9 cellular contexts compared by ENCODE assay signal in the genomic region with DNA sequence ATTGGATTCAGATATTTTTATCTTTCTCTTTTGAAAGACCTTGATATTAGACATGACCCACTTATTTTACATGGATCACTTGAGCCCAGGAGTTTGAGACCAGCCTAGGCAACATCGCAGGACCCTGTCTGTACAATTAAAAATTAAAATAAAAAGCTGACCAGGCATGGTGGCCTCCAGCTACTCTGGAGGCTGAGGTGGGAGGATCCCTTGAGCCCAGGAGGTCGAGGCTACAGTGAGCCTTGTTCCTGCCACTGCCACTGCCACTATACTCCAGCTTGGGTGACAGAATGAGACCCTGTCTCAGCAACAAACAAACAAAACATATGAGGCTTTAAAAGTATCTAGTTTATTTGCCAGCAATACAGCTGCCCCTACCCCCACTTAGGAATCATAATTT. TPM values are rescaled to one million over a fixed set of nuclear protein-coding genes. Genes with fewer than 3 reads are reported as not detected.
DNase-seq lines count a peak whose midpoint lies in the region; ATAC-seq, FAIRE-seq and TF ChIP-seq lines count a peak whose summit lies in the region.
"Had no signal": no experiment of that assay in that cellular context is flagged by ENCODE, and none has a peak within 500 bp of the region (broad histone marks: within the 10 kb centered on the region; RNA-seq: fewer than 3 reads in every experiment).

No MANE protein-coding gene starts in this region.

- peak overlapping the region; percentile 64 to 99 (median 98) for H3K4me3 Mint-ChIP-seq in naive B cell

- peaks cover 40% of the 10 kb centered on the region for H3K36me3 ChIP-seq in HUES64 (ENCODE audit: insufficient read depth, low read length)
- H3K36me3 ChIP-seq in bronchial epithelial cell (ENCODE audit: control insufficient read depth, insufficient read depth, low read length) = peaks cover 7% of the 10 kb centered on the region

- WGBS in HUES64 = 89% methylated on average over 2 of the region's 2 CpGs

- H3K4me1 Mint-ChIP-seq in naive B cell = peaks cover 20 to 60% (median 46%) of the 10 kb centered on the region in 3 donors

- peak overlapping the region in 2 of 6 donors; percentile 42 to 96 for H3K27ac Mint-ChIP-seq in naive B cell

- TF ChIP-seq CTCF in AG04450 (IDR thresholded peaks at IDR 0.05; ENCODE audit: low read depth, low read length) (no peak), bronchial epithelial cell (IDR thresholded peaks at IDR 0.05; ENCODE audit: insufficient read depth, low read length, severe bottlenecking) (no peak)

- no peaks in the 10 kb centered on the region for H3K36me3 Mint-ChIP-seq in naive B cell

- H3K4me3 ChIP-seq in AG04450 (ENCODE audit: low read depth, low read length) (peak overlapping the region; percentile 94), HUES64 (ENCODE audit: low read length) (peak overlapping the region; percentile 97), bronchial epithelial cell (ENCODE audit: low read depth, low read length) (peak overlapping the region; percentile 70)

- H3K4me1 ChIP-seq in HUES64 (ENCODE audit: insufficient read depth, low read length) = peaks cover 20% of the 10 kb centered on the region

- FAIRE-seq in bronchial epithelial cell (lab: Jason Lieb, UNC) = no peak

- ATAC-seq in naive B cell (ENCODE audit: low read depth in 2 of 2) (no peak), GM19023 (IDR thresholded peaks at IDR 0.05; ENCODE audit: unreplicated experiment) (no peak)

- no peak overlapping the region for H3K27ac ChIP-seq in AG04450 (ENCODE audit: low read depth, low read length)
- H3K27ac ChIP-seq in HUES64 (ENCODE audit: low read depth, low read length) = no peak overlapping the region

- H3K27me3 ChIP-seq in AG04450 (ENCODE audit: control insufficient read depth, insufficient read depth, low read length) (no peaks in the 10 kb centered on the region), HUES64 (ENCODE audit: insufficient read depth, low read length) (no peaks in the 10 kb centered on the region), bronchial epithelial cell (ENCODE audit: control insufficient read depth, insufficient read depth, low read length) (no peaks in the 10 kb centered on the region)
- H3K27me3 ChIP-seq: neutrophil had no signal

- H3K9ac ChIP-seq in HUES64 (ENCODE audit: low read depth, low read length) = peak overlapping the region; percentile 97

- CTCF ChIA-PET in AG04450 (lab: Charles Lee) = interaction anchor here (0.6 to 3.9 kb wide), 6 partner anchors 45 to 173 kb away, joined by 4 to 36 read pairs (median 4); no protein-coding TSS in a partner anchor

- H3K27me3 Mint-ChIP-seq in naive B cell = no peaks in the 10 kb centered on the region

- peaks cover 0 to 1% (median 0%) of the 10 kb centered on the region in 7 donors for H3K9me3 Mint-ChIP-seq in naive B cell

- H3K9me3 ChIP-seq in AG04450 (ENCODE audit: control insufficient read depth, insufficient read depth, low read length) (no peaks in the 10 kb centered on the region), HUES64 (ENCODE audit: insufficient read depth, low read depth, low read length) (no peaks in the 10 kb centered on the region)
- H3K9me3 ChIP-seq: neutrophil had no signal

- POLR2A ChIA-PET in AG04450 (lab: Yijun Ruan, JAX) = no interaction called here

- DNase-seq in AG04450 (ENCODE audit: low read depth, low spot score) (no peak), bronchial epithelial cell (ENCODE audit: low read depth) (no peak), naive B cell (no peak), globus pallidus (ENCODE audit: low spot score) (no peak), COLO829 (ENCODE audit: low spot score) (no peak)
- no peak for DNase-seq in stimulated activated CD8-positive, alpha-beta memory T cell treated with anti-CD3 and anti-CD28 coated beads, Interleukin-4, amount 100 ng/mL, for 48 hours

RNA-seq across cellular contexts. Expression of a gene that starts 1.6 kb away (rescaled TPM):
- polyA plus RNA-seq in AG04450 (2011; rRNA removed) = 97.1 and 113 TPM in 2 replicates
- polyA minus RNA-seq in AG04450 (2011; rRNA and poly(A)+ RNA removed) = 19.6 and 19.9 TPM in 2 replicates
- polyA plus RNA-seq in HUES64 (2013, experiment 1 of 2) = 103 TPM
- 110 TPM for polyA plus RNA-seq in HUES64 (2013, experiment 2 of 2)
- total RNA-seq in bronchial epithelial cell = 38.4 and 56.9 TPM in 2 replicates
- 100 to 1,000 TPM; 108 to 190 (median 120) TPM for polyA plus RNA-seq in naive B cell (ENCODE audit: low read depth in 6 of 6)

RNA-seq across cellular contexts. Expression of a gene that starts 23.5 kb away (rescaled TPM):
- polyA plus RNA-seq in AG04450 (2011; rRNA removed) = not detected in 2 replicates
- not detected in 2 replicates for polyA minus RNA-seq in AG04450 (2011; rRNA and poly(A)+ RNA removed)
- not detected for polyA plus RNA-seq in HUES64 (2013, experiment 1 of 2)
- polyA plus RNA-seq in HUES64 (2013, experiment 2 of 2) = not detected
- total RNA-seq in bronchial epithelial cell = 0.13 TPM in 1 of 2 replicates, not detected in the other
- under 1 TPM in 2 of 6 donors, not detected in 4; 0.08 to 0.29 TPM for polyA plus RNA-seq in naive B cell (ENCODE audit: low read depth in 6 of 6)
